8 cellular contexts compared by ENCODE assay signal in the genomic region with DNA sequence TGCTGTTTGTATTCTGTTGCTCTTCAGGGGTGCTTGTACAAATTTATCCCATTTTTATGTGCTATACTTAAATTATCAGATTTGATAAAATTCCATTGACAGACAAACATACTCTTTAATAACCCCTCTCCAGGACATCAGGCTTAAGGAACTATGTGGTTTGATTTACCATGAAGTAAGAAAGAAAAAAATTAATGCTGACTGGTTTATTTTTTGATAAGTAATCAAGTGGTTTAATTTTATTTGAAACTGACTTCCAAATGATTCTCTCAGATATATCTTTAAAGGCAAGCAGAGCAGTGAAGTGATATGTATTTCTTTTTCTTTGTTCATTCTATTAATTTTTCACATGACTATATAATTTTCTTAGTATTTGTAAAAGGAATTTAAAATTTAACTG.
"Had no signal": no experiment of that assay in that cellular context is flagged by ENCODE, and none has a peak within 500 bp of the region (broad histone marks: within the 10 kb centered on the region; RNA-seq: fewer than 3 reads in every experiment).

No MANE protein-coding gene starts in this region.

- FAIRE-seq: H1, H54, HTR-8/SVneo had no signal

- H3K27ac Mint-ChIP-seq: H9 had no signal

- H3K4me2 ChIP-seq: KMS-11 had no signal

- H2AFZ ChIP-seq: GM23248 had no signal

- H3K4me3 ChIP-seq: GM23248 had no signal

- H3K9me3 Mint-ChIP-seq: H9 had no signal

- H3K9ac ChIP-seq: GM23248, KMS-11 had no signal

- H3K27ac ChIP-seq: GM23248, KMS-11 had no signal

- H3K4me3 Mint-ChIP-seq: H9 had no signal

- DNase-seq: GM23248, H9, HCEC 1CT, KBM-7 had no signal
